In the genomic region with DNA sequence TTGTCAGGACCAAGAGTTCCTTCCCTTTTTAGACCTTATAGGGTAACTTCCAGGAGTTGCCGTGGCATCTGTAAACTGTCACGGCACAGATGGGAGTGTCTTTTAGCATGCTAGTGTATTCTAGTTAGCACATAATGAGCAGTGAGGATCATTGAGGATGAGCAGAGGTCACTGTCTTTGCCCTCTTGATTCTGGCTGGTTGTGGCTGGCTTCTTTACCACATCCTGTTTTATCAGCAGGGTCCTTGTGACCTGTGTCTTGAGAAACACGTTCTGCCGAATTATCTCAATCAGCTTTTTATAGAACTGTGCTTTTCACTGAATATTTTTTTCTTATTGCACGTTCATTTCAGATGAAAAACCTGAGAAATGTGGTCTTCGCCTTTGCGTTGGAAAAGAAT, we compare ENCODE assay signal across 16 cellular contexts. TPM values are rescaled to one million over a fixed set of nuclear protein-coding genes. Genes with fewer than 3 reads are reported as not detected.
DNase-seq lines count a peak whose midpoint lies in the region; ATAC-seq and TF ChIP-seq lines count a peak whose summit lies in the region.
"Had no signal": no experiment of that assay in that cellular context is flagged by ENCODE, and none has a peak within 500 bp of the region (broad histone marks: within the 10 kb centered on the region; RNA-seq: fewer than 3 reads in every experiment).

No MANE protein-coding gene starts in this region.

- TF ChIP-seq POLR2A in uterus (IDR thresholded peaks at IDR 0.05), result no peak

- peak; percentile 52 for DNase-seq in activated CD8-positive, alpha-beta memory T cell treated with anti-CD3 and anti-CD28 coated beads, Interleukin-2, amount 10 ng/mL, durations not matched to agents 7 days and 5 days
- no peak for DNase-seq in activated CD8-positive, alpha-beta memory T cell treated with anti-CD3 and anti-CD28 coated beads, Interleukin-2, amount 50 U/mL, for 48 hours
- DNase-seq in SKM-1 (lab: John Stamatoyannopoulos, UW; ENCODE audit: unreplicated experiment) (peak; percentile 75), foreskin melanocyte (peak; percentile 93), uterus (no peak), NCI-H2227 treated with DMSO at 0.1 percent for 48 hours (lab: John Stamatoyannopoulos, UW) (no peak), RKO (ENCODE audit: low spot score) (no peak), activated gamma-delta T cell (lab: John Stamatoyannopoulos, UW) (no peak)
- DNase-seq: 8988T; activated B cell treated with CpG ODN at 0.5 μM for 24 hours; activated naive CD4-positive, alpha-beta T cell; DMS53; effector CD8-positive, alpha-beta T cell; NCI-H1417; nephron progenitor cell; stimulated activated naive B cell treated with anti-CD40 and anti-IgM and Interleukin-4, amounts not matched to agents 10 μg/mL and 1 μg/mL and 100 μg/mL, for 72 hours had no signal

- no peak for TF ChIP-seq CTCF in uterus (IDR thresholded peaks at IDR 0.05)

- peaks cover 34% of the 10 kb centered on the region for H3K36me3 Mint-ChIP-seq in activated CD8-positive, alpha-beta memory T cell treated with anti-CD3 and anti-CD28 coated beads, Interleukin-2, amount 10 ng/mL, durations not matched to agents 7 days and 5 days

- no peak for ATAC-seq in activated CD8-positive, alpha-beta memory T cell treated with anti-CD3 and anti-CD28 coated beads, Interleukin-2, amount 10 ng/mL, durations not matched to agents 7 days and 5 days

- no peaks in the 10 kb centered on the region for H3K4me1 ChIP-seq in uterus

- no peaks in the 10 kb centered on the region for H3K27me3 ChIP-seq in uterus

- H3K27ac ChIP-seq in uterus, result peak overlapping the region; percentile 18 to 36

- no peak overlapping the region for H3K4me3 ChIP-seq in uterus

- no peaks in the 10 kb centered on the region for H3K27me3 Mint-ChIP-seq in activated CD8-positive, alpha-beta memory T cell treated with anti-CD3 and anti-CD28 coated beads, Interleukin-2, amount 10 ng/mL, durations not matched to agents 7 days and 5 days
- H3K27me3 Mint-ChIP-seq: activated B cell treated with CpG ODN at 0.5 μM for 24 hours; stimulated activated naive B cell treated with anti-CD40 and anti-IgM and Interleukin-4, amounts not matched to agents 10 μg/mL and 1 μg/mL and 100 μg/mL, for 72 hours had no signal

- peaks cover 12% of the 10 kb centered on the region for H3K9me3 Mint-ChIP-seq in activated CD8-positive, alpha-beta memory T cell treated with anti-CD3 and anti-CD28 coated beads, Interleukin-2, amount 10 ng/mL, durations not matched to agents 7 days and 5 days (ENCODE audit: low read depth)

- CTCF ChIA-PET in activated CD8-positive, alpha-beta memory T cell treated with anti-CD3 and anti-CD28 coated beads, Interleukin-2, amount 10 ng/mL, durations not matched to agents 7 days and 5 days (lab: Charles Lee), result no interaction called here

- H3K36me3 ChIP-seq in uterus, result no peaks in the 10 kb centered on the region

- H3K27ac Mint-ChIP-seq in activated CD8-positive, alpha-beta memory T cell treated with anti-CD3 and anti-CD28 coated beads, Interleukin-2, amount 10 ng/mL, durations not matched to agents 7 days and 5 days, result no peak overlapping the region
- H3K27ac Mint-ChIP-seq: activated B cell treated with CpG ODN at 0.5 μM for 24 hours; nephron progenitor cell; stimulated activated naive B cell treated with anti-CD40 and anti-IgM and Interleukin-4, amounts not matched to agents 10 μg/mL and 1 μg/mL and 100 μg/mL, for 72 hours had no signal

- H3K4me1 Mint-ChIP-seq in activated CD8-positive, alpha-beta memory T cell treated with anti-CD3 and anti-CD28 coated beads, Interleukin-2, amount 10 ng/mL, durations not matched to agents 7 days and 5 days, result peaks cover 12% of the 10 kb centered on the region

- intact Hi-C loops in uterus (cut with DNase I; ENCODE audit: low total_unique reads), result no loop called here

- H3K4me3 Mint-ChIP-seq in activated CD8-positive, alpha-beta memory T cell treated with anti-CD3 and anti-CD28 coated beads, Interleukin-2, amount 10 ng/mL, durations not matched to agents 7 days and 5 days, result no peak overlapping the region
- H3K4me3 Mint-ChIP-seq: activated B cell treated with CpG ODN at 0.5 μM for 24 hours; nephron progenitor cell; stimulated activated naive B cell treated with anti-CD40 and anti-IgM and Interleukin-4, amounts not matched to agents 10 μg/mL and 1 μg/mL and 100 μg/mL, for 72 hours had no signal

- H3K9me3 ChIP-seq in uterus, result peaks cover 0 to 4% of the 10 kb centered on the region in 2 donors

RNA-seq across cellular contexts. Expression of gene MINPP1, which starts 41.5 kb away (rescaled TPM):
- total RNA-seq in activated CD8-positive, alpha-beta memory T cell treated with anti-CD3 and anti-CD28 coated beads, Interleukin-2, amount 10 ng/mL, durations not matched to agents 7 days and 5 days, result 10 to 100 TPM in 1 of 2 experiments, 1 to 10 TPM in 1; 8.0 to 12.1 TPM
- total RNA-seq in uterus, result 10 to 100 TPM in 3 of 4 donors, 1 to 10 TPM in 1; 3.1 to 34.4 (median 19.3) TPM

Comparison
In these comparisons a context has a peak if more than half of its experiments do, and no peak if none do; other contexts are left out.
1. DNase-seq: peak in activated CD8-positive, alpha-beta memory T cell treated with anti-CD3 and anti-CD28 coated beads, Interleukin-2, amount 10 ng/mL, durations not matched to agents 7 days and 5 days (single experiment), SKM-1 (single experiment) and foreskin melanocyte (single experiment); none in activated CD8-positive, alpha-beta memory T cell treated with anti-CD3 and anti-CD28 coated beads, Interleukin-2, amount 50 U/mL, for 48 hours (single experiment), uterus (0 of 2), NCI-H2227 treated with DMSO at 0.1 percent for 48 hours (single experiment), RKO (single experiment) and activated gamma-delta T cell (single experiment).